25 cellular contexts compared by ENCODE assay signal in the genomic region with DNA sequence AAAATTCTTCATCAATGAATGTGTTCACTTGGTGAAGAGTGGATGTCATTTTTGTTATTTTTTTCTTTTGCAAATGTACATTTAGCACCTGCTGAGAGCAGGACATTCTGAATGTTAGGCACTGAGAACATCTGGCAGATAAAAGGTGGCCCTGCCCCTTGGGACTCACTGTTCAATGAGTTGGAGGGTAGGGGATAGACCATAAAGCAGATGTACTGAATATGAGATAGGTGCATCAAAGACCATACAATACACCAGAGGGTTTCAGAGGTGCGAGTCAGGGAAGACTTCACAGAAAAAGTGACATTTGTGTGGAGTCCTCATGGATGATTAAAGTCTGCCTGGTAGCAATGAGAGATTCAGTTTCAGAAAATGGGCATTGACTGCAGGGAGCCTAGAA.
"Had no signal": no experiment of that assay in that cellular context is flagged by ENCODE, and none has a peak within 500 bp of the region (broad histone marks: within the 10 kb centered on the region; RNA-seq: fewer than 3 reads in every experiment).

No MANE protein-coding gene starts in this region.

- H3K4me1 ChIP-seq: colonic mucosa, left lung had no signal

- H3K27me3 ChIP-seq: colonic mucosa, dorsolateral prefrontal cortex, hepatocyte, left lung had no signal

- H3K9me3 Mint-ChIP-seq: effector memory CD8-positive, alpha-beta T cell had no signal

- H3K4me3 ChIP-seq: colonic mucosa, dorsolateral prefrontal cortex, hepatocyte, left lung, lung had no signal

- H3K36me3 ChIP-seq: colonic mucosa, left lung, WERI-Rb-1 had no signal

- H3K27ac ChIP-seq: colonic mucosa, dorsolateral prefrontal cortex, hepatocyte, left lung, WERI-Rb-1 had no signal

- H3K4me1 Mint-ChIP-seq: neural crest cell had no signal

- ATAC-seq: effector memory CD8-positive, alpha-beta T cell; esophagus mucosa; left lung; sciatic nerve; stimulated activated memory B cell treated with anti-CD40 and anti-IgM and Interleukin-4, amounts not matched to agents 10 μg/mL and 1 μg/mL and 100 μg/mL, for 72 hours had no signal

- H3K4me2 ChIP-seq: hepatocyte had no signal

- H3K27me3 Mint-ChIP-seq: activated naive CD8-positive, alpha-beta T cell; effector memory CD8-positive, alpha-beta T cell; naive B cell; stimulated activated memory B cell treated with anti-CD40 and anti-IgM and Interleukin-4, amounts not matched to agents 10 μg/mL and 1 μg/mL and 100 μg/mL, for 72 hours had no signal

- H3K4me3 Mint-ChIP-seq: activated naive CD8-positive, alpha-beta T cell; effector memory CD8-positive, alpha-beta T cell; neural crest cell; stimulated activated memory B cell treated with anti-CD40 and anti-IgM and Interleukin-4, amounts not matched to agents 10 μg/mL and 1 μg/mL and 100 μg/mL, for 72 hours had no signal

- H3K27ac Mint-ChIP-seq: activated naive CD8-positive, alpha-beta T cell; effector memory CD8-positive, alpha-beta T cell; stimulated activated memory B cell treated with anti-CD40 and anti-IgM and Interleukin-4, amounts not matched to agents 10 μg/mL and 1 μg/mL and 100 μg/mL, for 72 hours had no signal

- H3K9me3 ChIP-seq: colonic mucosa, left lung had no signal

- DNase-seq: activated CD4-positive, CD25-positive, alpha-beta regulatory T cell treated with anti-CD3 and anti-CD28 coated beads, Interleukin-2, amount 50 U/mL, for 72 hours; activated CD8-positive, alpha-beta memory T cell treated with anti-CD3 and anti-CD28 coated beads, Interleukin-2, amount 50 U/mL, for 48 hours; activated effector memory CD4-positive, alpha-beta T cell treated with anti-CD3 and anti-CD28 coated beads, Interleukin-2, amount 50 U/mL, for 16 hours; activated T-cell treated with anti-CD3 and anti-CD28 coated beads, Interleukin-2, amount 50 U/mL, for 48 hours; amygdala; colonic mucosa; dorsolateral prefrontal cortex; effector memory CD8-positive, alpha-beta T cell; glutamatergic neuron; kidney glomerular epithelial cell; left lung; naive B cell; occipital lobe; posterior cingulate gyrus; small intestine; stimulated activated CD4-positive, alpha-beta T cell treated with anti-CD3 and anti-CD28 coated beads, Interleukin-2, amount 100 ng/mL, for 24 hours; T-helper 1 cell; WERI-Rb-1 had no signal
